Comparison of ENCODE assay signal across 12 cellular contexts in the genomic region with DNA sequence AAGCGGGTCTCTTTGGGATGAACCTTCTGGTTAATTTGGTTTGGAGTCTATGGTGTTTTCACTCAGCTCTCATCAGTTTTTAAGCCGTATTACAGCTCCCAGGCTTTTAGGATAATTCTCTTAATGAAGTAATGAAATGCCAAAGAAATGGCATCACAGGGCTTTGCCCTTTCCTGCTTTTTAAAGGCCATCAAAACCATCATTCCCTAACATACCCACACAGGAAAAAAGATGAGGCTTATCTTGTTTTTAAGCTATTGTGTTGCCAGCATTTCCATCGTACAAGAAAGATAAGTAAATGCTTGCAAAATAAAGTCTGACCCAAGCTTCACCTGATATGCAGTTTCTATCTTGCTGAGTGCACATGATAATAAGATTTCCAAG. TPM values are rescaled to one million over a fixed set of nuclear protein-coding genes. Genes with fewer than 3 reads are reported as not detected.
DNase-seq lines count a peak whose midpoint lies in the region; ATAC-seq and TF ChIP-seq lines count a peak whose summit lies in the region.
"Had no signal": no experiment of that assay in that cellular context is flagged by ENCODE, and none has a peak within 500 bp of the region (broad histone marks: within the 10 kb centered on the region; RNA-seq: fewer than 3 reads in every experiment).

No MANE protein-coding gene starts in this region.

- H3K4me3 Mint-ChIP-seq in activated naive CD4-positive, alpha-beta T cell treated with anti-CD3 and anti-CD28 coated beads, Interleukin-2, amount 50 U/mL, for 24 hours: peak overlapping the region; percentile 44
- H3K4me3 Mint-ChIP-seq in activated CD4-positive, alpha-beta memory T cell treated with anti-CD3 and anti-CD28 coated beads, Interleukin-2, amount 10 ng/mL, durations not matched to agents 7 days and 5 days: no peak overlapping the region
- no peak overlapping the region for H3K4me3 Mint-ChIP-seq in stimulated activated naive B cell treated with anti-CD40 and anti-IgM and Interleukin-4, amounts not matched to agents 10 μg/mL and 1 μg/mL and 100 μg/mL, for 72 hours
- H3K4me3 Mint-ChIP-seq: immature natural killer cell had no signal

- no peak for DNase-seq in activated naive CD4-positive, alpha-beta T cell treated with anti-CD3 and anti-CD28 coated beads, Interleukin-2, amount 50 U/mL, for 16 hours
- DNase-seq in activated CD4-positive, alpha-beta memory T cell treated with anti-CD3 and anti-CD28 coated beads, Interleukin-2, amount 10 ng/mL, durations not matched to agents 7 days and 5 days: no peak
- DNase-seq in fibroblast of the aortic adventitia (ENCODE audit: low read depth): peak; percentile 49
- DNase-seq in stimulated activated naive B cell treated with anti-CD40 and anti-IgM and Interleukin-4, amounts not matched to agents 10 μg/mL and 1 μg/mL and 100 μg/mL, for 72 hours: no peak
- DNase-seq in NCI-H2107 (lab: John Stamatoyannopoulos, UW): no peak
- no peak for DNase-seq in dermis blood vessel endothelial cell
- DNase-seq: activated CD8-positive, alpha-beta memory T cell treated with anti-CD3 and anti-CD28 coated beads, Interleukin-2, amount 50 U/mL, for 48 hours; immature natural killer cell; NCI-H2081 treated with DMSO at 0.1 percent for 48 hours had no signal

- H3K36me3 Mint-ChIP-seq in activated naive CD4-positive, alpha-beta T cell treated with anti-CD3 and anti-CD28 coated beads, Interleukin-2, amount 50 U/mL, for 24 hours: peaks cover 32% of the 10 kb centered on the region
- H3K36me3 Mint-ChIP-seq in activated CD4-positive, alpha-beta memory T cell treated with anti-CD3 and anti-CD28 coated beads, Interleukin-2, amount 10 ng/mL, durations not matched to agents 7 days and 5 days (ENCODE audit: low read depth): peaks cover 31% of the 10 kb centered on the region
- peaks cover 5 to 9% of the 10 kb centered on the region in 2 donors for H3K36me3 Mint-ChIP-seq in stimulated activated naive B cell treated with anti-CD40 and anti-IgM and Interleukin-4, amounts not matched to agents 10 μg/mL and 1 μg/mL and 100 μg/mL, for 72 hours

- H3K27ac Mint-ChIP-seq in activated naive CD4-positive, alpha-beta T cell treated with anti-CD3 and anti-CD28 coated beads, Interleukin-2, amount 50 U/mL, for 24 hours: peak overlapping the region; percentile 96
- H3K27ac Mint-ChIP-seq in activated CD4-positive, alpha-beta memory T cell treated with anti-CD3 and anti-CD28 coated beads, Interleukin-2, amount 10 ng/mL, durations not matched to agents 7 days and 5 days: peak overlapping the region; percentile 61
- peak overlapping the region; percentile 59 for H3K27ac Mint-ChIP-seq in stimulated activated naive B cell treated with anti-CD40 and anti-IgM and Interleukin-4, amounts not matched to agents 10 μg/mL and 1 μg/mL and 100 μg/mL, for 72 hours

- no peaks in the 10 kb centered on the region for H3K27me3 Mint-ChIP-seq in activated naive CD4-positive, alpha-beta T cell treated with anti-CD3 and anti-CD28 coated beads, Interleukin-2, amount 50 U/mL, for 24 hours
- H3K27me3 Mint-ChIP-seq in activated CD4-positive, alpha-beta memory T cell treated with anti-CD3 and anti-CD28 coated beads, Interleukin-2, amount 10 ng/mL, durations not matched to agents 7 days and 5 days: no peaks in the 10 kb centered on the region
- H3K27me3 Mint-ChIP-seq in stimulated activated naive B cell treated with anti-CD40 and anti-IgM and Interleukin-4, amounts not matched to agents 10 μg/mL and 1 μg/mL and 100 μg/mL, for 72 hours: no peaks in the 10 kb centered on the region

- no peaks in the 10 kb centered on the region for H3K9me3 Mint-ChIP-seq in activated naive CD4-positive, alpha-beta T cell treated with anti-CD3 and anti-CD28 coated beads, Interleukin-2, amount 50 U/mL, for 24 hours
- H3K9me3 Mint-ChIP-seq in activated CD4-positive, alpha-beta memory T cell treated with anti-CD3 and anti-CD28 coated beads, Interleukin-2, amount 10 ng/mL, durations not matched to agents 7 days and 5 days: no peaks in the 10 kb centered on the region
- no peaks in the 10 kb centered on the region for H3K9me3 Mint-ChIP-seq in stimulated activated naive B cell treated with anti-CD40 and anti-IgM and Interleukin-4, amounts not matched to agents 10 μg/mL and 1 μg/mL and 100 μg/mL, for 72 hours
- H3K9me3 Mint-ChIP-seq: immature natural killer cell had no signal

- no peak for TF ChIP-seq CTCF in fibroblast of the aortic adventitia (IDR thresholded peaks at IDR 0.05; ENCODE audit: insufficient read depth, low read length)

- peaks cover 93% of the 10 kb centered on the region for H3K4me1 Mint-ChIP-seq in activated naive CD4-positive, alpha-beta T cell treated with anti-CD3 and anti-CD28 coated beads, Interleukin-2, amount 50 U/mL, for 24 hours
- H3K4me1 Mint-ChIP-seq in activated CD4-positive, alpha-beta memory T cell treated with anti-CD3 and anti-CD28 coated beads, Interleukin-2, amount 10 ng/mL, durations not matched to agents 7 days and 5 days: peaks cover 91% of the 10 kb centered on the region
- peaks cover 34 to 59% of the 10 kb centered on the region in 2 donors for H3K4me1 Mint-ChIP-seq in stimulated activated naive B cell treated with anti-CD40 and anti-IgM and Interleukin-4, amounts not matched to agents 10 μg/mL and 1 μg/mL and 100 μg/mL, for 72 hours

- no peak overlapping the region for H3K4me3 ChIP-seq in fibroblast of the aortic adventitia (ENCODE audit: low read depth, low read length)
- H3K4me3 ChIP-seq: K562 had no signal

- no peak for ATAC-seq in stimulated activated naive B cell treated with anti-CD40 and anti-IgM and Interleukin-4, amounts not matched to agents 10 μg/mL and 1 μg/mL and 100 μg/mL, for 72 hours (replicated peaks)
- no peak for ATAC-seq in HG03025 (IDR thresholded peaks at IDR 0.05; ENCODE audit: low FRiP score, unreplicated experiment)
- ATAC-seq: K562 had no signal

- CTCF ChIA-PET in activated CD4-positive, alpha-beta memory T cell treated with anti-CD3 and anti-CD28 coated beads, Interleukin-2, amount 10 ng/mL, durations not matched to agents 7 days and 5 days (lab: Charles Lee): interaction anchor here (1.0 to 1.2 kb wide), 3 partner anchors 11 to 15 kb away, joined by 3 to 4 read pairs (median 3); no protein-coding TSS in a partner anchor

- POLR2A ChIA-PET in activated CD4-positive, alpha-beta memory T cell treated with anti-CD3 and anti-CD28 coated beads, Interleukin-2, amount 10 ng/mL, durations not matched to agents 7 days and 5 days (lab: Charles Lee): interaction anchor here (1.0 to 3.5 kb wide), 11 partner anchors 8 to 259 kb away, joined by 3 to 17 read pairs (median 4); a partner anchor contains a TSS

RNA-seq across cellular contexts. Expression of a gene that starts 54.9 kb away (rescaled TPM):
- 10 to 100 TPM; 23.4 to 25.5 TPM for total RNA-seq in activated CD4-positive, alpha-beta memory T cell treated with anti-CD3 and anti-CD28 coated beads, Interleukin-2, amount 10 ng/mL, durations not matched to agents 7 days and 5 days
- total RNA-seq in fibroblast of the aortic adventitia (ENCODE audit: low replicate concordance): 20.0 and 31.6 TPM in 2 replicates
- 14.4 and 15.7 TPM in 2 replicates for total RNA-seq in dermis blood vessel endothelial cell
